In the genomic region with DNA sequence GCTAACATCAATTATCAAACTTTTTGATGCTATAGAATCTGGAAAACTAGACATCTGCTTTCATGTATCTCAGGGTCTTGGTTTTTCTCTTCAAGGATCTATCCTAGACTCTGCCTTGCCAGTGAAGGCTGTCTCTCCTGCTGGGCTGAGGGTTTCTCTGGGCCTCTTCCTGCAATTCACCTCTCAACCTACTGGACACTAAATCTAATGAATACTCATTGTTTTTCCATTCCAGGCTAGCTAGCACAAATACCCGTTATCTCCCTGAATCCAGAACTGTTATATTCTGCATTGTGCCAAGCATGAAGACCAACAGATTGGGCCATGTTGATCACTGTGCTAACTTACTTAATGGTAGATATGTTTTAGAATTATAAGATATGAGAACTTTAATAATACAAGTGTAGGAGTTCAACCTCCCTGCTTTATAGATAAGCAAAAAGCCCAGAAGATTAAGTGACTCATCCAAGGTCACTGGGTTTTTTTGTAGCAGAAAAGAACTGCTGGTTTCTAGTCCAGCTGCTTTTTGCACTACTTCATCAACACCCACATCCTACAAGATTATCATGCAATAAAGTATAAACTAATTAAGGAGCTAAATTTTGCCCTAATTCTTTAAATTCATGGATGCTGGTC, we compare ENCODE assay signal across 15 cellular contexts. TPM values are rescaled to one million over a fixed set of nuclear protein-coding genes. Genes with fewer than 3 reads are reported as not detected.
A peak's percentile ranks its signal among the peaks of the same experiment; 100 is the strongest.
DNase-seq lines count a peak whose midpoint lies in the region; ATAC-seq, FAIRE-seq and TF ChIP-seq lines count a peak whose summit lies in the region.
"Had no signal": no experiment of that assay in that cellular context is flagged by ENCODE, and none has a peak within 500 bp of the region (broad histone marks: within the 10 kb centered on the region; RNA-seq: fewer than 3 reads in every experiment).

No MANE protein-coding gene starts in this region.

- H3K18ac ChIP-seq in mesenchymal stem cell (ENCODE audit: low read depth in 1 of 2, low read length in 2 of 2): no peak overlapping the region

- CTCF ChIA-PET in GM12878 (lab: Yijun Ruan, JAX): interaction anchor here (0.6 to 4.6 kb wide), 7 partner anchors 9 to 98 kb away, joined by 3 to 37 read pairs (median 8); no protein-coding TSS in a partner anchor

- RAD21 ChIA-PET in GM12878 (lab: Charles Lee; ENCODE audit: unreplicated experiment): interaction anchor here (2.6 kb wide), 2 partner anchors 14 to 49 kb away, joined by 10 to 11 read pairs; no protein-coding TSS in a partner anchor

- peaks cover 25 to 51% (median 43%) of the 10 kb centered on the region in 4 donors for H3K4me1 Mint-ChIP-seq in CD4-positive, CD25-positive, alpha-beta regulatory T cell
- H3K4me1 Mint-ChIP-seq in HFFc6 (ENCODE audit: low read depth): peaks cover 18% of the 10 kb centered on the region

- H3K4ac ChIP-seq in mesenchymal stem cell (ENCODE audit: low read depth in 1 of 2, low read length in 2 of 2): no peak overlapping the region

- SMC1A ChIA-PET in GM12878 (lab: Charles Lee; ENCODE audit: uncharacterized antibody, unreplicated experiment): interaction anchor here (0.8 to 3.2 kb wide), 4 partner anchors 15 to 99 kb away, joined by 3 to 18 read pairs (median 3); no protein-coding TSS in a partner anchor

- no peaks in the 10 kb centered on the region for H3K27me3 Mint-ChIP-seq in CD4-positive, CD25-positive, alpha-beta regulatory T cell
- H3K27me3 Mint-ChIP-seq in HFFc6 (ENCODE audit: insufficient read depth): peaks cover 2% of the 10 kb centered on the region; the same call in 1 of the 2 replicates

- H3K36me3 Mint-ChIP-seq in CD4-positive, CD25-positive, alpha-beta regulatory T cell: peaks cover 8% of the 10 kb centered on the region
- peaks cover 6% of the 10 kb centered on the region for H3K36me3 Mint-ChIP-seq in HFFc6 (ENCODE audit: low read depth)

- no peak overlapping the region for H4K91ac ChIP-seq in mesenchymal stem cell (ENCODE audit: low read length)

- TF ChIP-seq POLR2A in GM12878 (IDR thresholded peaks at IDR 0.05; ENCODE audit: low read depth, low read length): no peak
- TF ChIP-seq POLR2A in stomach (IDR thresholded peaks at IDR 0.05): no peak

- TF ChIP-seq CTCF in HFFc6 (IDR thresholded peaks at IDR 0.05): no peak
- no peak for TF ChIP-seq CTCF in GM12878 (IDR thresholded peaks at IDR 0.05 in 2 of 3, conservative IDR thresholded peaks at IDR 0.05 in 1 of 3; ENCODE audit: control insufficient read depth in 2 of 3, extremely low read depth in 1 of 3, insufficient read depth in 1 of 3, low read depth in 3 of 3, low read length in 3 of 3)
- TF ChIP-seq CTCF in stomach (IDR thresholded peaks at IDR 0.05): no peak

- POLR2A ChIA-PET in GM12878 (lab: Charles Lee): interaction anchor here (1.2 to 1.9 kb wide), 3 partner anchors 14 to 95 kb away, joined by 3 to 5 read pairs (median 4); no protein-coding TSS in a partner anchor

- H2BK120ac ChIP-seq in mesenchymal stem cell (ENCODE audit: low read depth, low read length): no peak overlapping the region

- peak overlapping the region; percentile 53 for H3K27ac ChIP-seq in CD4-positive, CD25-positive, alpha-beta regulatory T cell (ENCODE audit: insufficient read depth, low read length, poor library complexity, severe bottlenecking)
- H3K27ac ChIP-seq in GM12878 (ENCODE audit: control insufficient read depth, insufficient read depth): no peak overlapping the region
- no peak overlapping the region for H3K27ac ChIP-seq in mesenchymal stem cell (ENCODE audit: low read length, poor library complexity, severe bottlenecking)
- H3K27ac ChIP-seq in stomach: no peak overlapping the region
- H3K27ac ChIP-seq: foreskin keratinocyte, lower lobe of right lung had no signal

- H4K8ac ChIP-seq in mesenchymal stem cell (ENCODE audit: low read length): no peak overlapping the region

- no peaks in the 10 kb centered on the region for H3K36me3 ChIP-seq in CD4-positive, CD25-positive, alpha-beta regulatory T cell (ENCODE audit: control insufficient read depth, insufficient read depth, low read length)
- H3K36me3 ChIP-seq in GM12878 (ENCODE audit: control insufficient read depth in 2 of 2, insufficient read depth in 2 of 2, low read length in 1 of 2): peaks cover 0 to 8% of the 10 kb centered on the region in 2 experiments; a peak in 2 of 4 replicates
- peaks cover 3 to 5% of the 10 kb centered on the region in 2 experiments for H3K36me3 ChIP-seq in mesenchymal stem cell (ENCODE audit: control insufficient read depth in 1 of 2, insufficient read depth in 2 of 2, low read depth in 1 of 2, low read length in 2 of 2)
- H3K36me3 ChIP-seq in stomach: peaks cover 0 to 7% (median 6%) of the 10 kb centered on the region in 4 donors
- H3K36me3 ChIP-seq: lower lobe of right lung had no signal

- H4K20me1 ChIP-seq in GM12878 (ENCODE audit: control insufficient read depth, insufficient read depth): no peaks in the 10 kb centered on the region

- H3K9ac ChIP-seq in GM12878 (ENCODE audit: control insufficient read depth, insufficient read depth, low read length) (no peak overlapping the region), mesenchymal stem cell (ENCODE audit: low read length) (no peak overlapping the region)

- H3K14ac ChIP-seq in mesenchymal stem cell (ENCODE audit: low read length in 2 of 2): peak overlapping the region in 1 of 2 experiments; percentile 41

- WGBS in GM12878 (ENCODE audit: insufficient coverage, insufficient replicate concordance, low lambda C conversion rate, missing lambda C conversion rate): 96% methylated on average over 1 of the region's 1 CpG
- 67% methylated on average over 1 of the region's 1 CpG for WGBS in mesenchymal stem cell
- 49 to 74% (median 54%) methylated on average over 1 of the region's 1 CpG for WGBS in stomach, 5 donors

- in situ Hi-C loops in GM12878 (cut with MboI): no loop called here

- H2AFZ ChIP-seq in GM12878 (ENCODE audit: control insufficient read depth, low read depth, low read length): no peak overlapping the region
- H2AFZ ChIP-seq in mesenchymal stem cell (ENCODE audit: low read depth, low read length): no peak overlapping the region

- FAIRE-seq in GM12878 (lab: Jason Lieb, UNC): no peak

- no peak overlapping the region for H3K4me3 ChIP-seq in CD4-positive, CD25-positive, alpha-beta regulatory T cell (ENCODE audit: low read depth, low read length)
- H3K4me3 ChIP-seq in GM12878 (no peak overlapping the region), mesenchymal stem cell (ENCODE audit: insufficient read depth in 1 of 2, low read depth in 1 of 2, low read length in 2 of 2) (no peak overlapping the region), stomach (no peak overlapping the region)
- H3K4me3 ChIP-seq: lower lobe of right lung had no signal

- H3K9me3 Mint-ChIP-seq in CD4-positive, CD25-positive, alpha-beta regulatory T cell: no peaks in the 10 kb centered on the region
- H3K9me3 Mint-ChIP-seq in HFFc6: no peaks in the 10 kb centered on the region

- no peak overlapping the region for H2AK5ac ChIP-seq in mesenchymal stem cell (ENCODE audit: low read length, severe bottlenecking)

- intact Hi-C loops in GM12878 (cut with micrococcal nuclease; ENCODE audit: unreplicated experiment) (loop anchor here (10.0 kb wide), 1 partner anchor 202 kb away; a partner anchor contains a TSS), stomach (cut with DNase I; ENCODE audit: low total_unique reads) (no loop called here)

- no peaks in the 10 kb centered on the region for H3K27me3 ChIP-seq in CD4-positive, CD25-positive, alpha-beta regulatory T cell (ENCODE audit: control insufficient read depth, insufficient read depth, low read length)
- H3K27me3 ChIP-seq in GM12878 (replicated peaks in 1 of 2; ENCODE audit: control insufficient read depth in 2 of 2, insufficient read depth in 2 of 2, low read length in 1 of 2) (no peaks in the 10 kb centered on the region), mesenchymal stem cell (ENCODE audit: control insufficient read depth in 1 of 2, insufficient read depth in 1 of 2, low read length in 2 of 2) (no peaks in the 10 kb centered on the region), stomach (no peaks in the 10 kb centered on the region)
- H3K27me3 ChIP-seq: foreskin keratinocyte had no signal

- H3K4me1 ChIP-seq in CD4-positive, CD25-positive, alpha-beta regulatory T cell (ENCODE audit: control insufficient read depth, insufficient read depth, low read length, poor library complexity, severe bottlenecking): peaks cover 24% of the 10 kb centered on the region
- H3K4me1 ChIP-seq in GM12878 (ENCODE audit: control insufficient read depth, insufficient read depth, low read length): peaks cover 14% of the 10 kb centered on the region
- H3K4me1 ChIP-seq in mesenchymal stem cell (ENCODE audit: control insufficient read depth, insufficient read depth, low read depth, low read length): no peaks in the 10 kb centered on the region
- H3K4me1 ChIP-seq in stomach: peaks cover 0 to 35% (median 15%) of the 10 kb centered on the region in 4 donors
- H3K4me1 ChIP-seq: foreskin keratinocyte had no signal

- TF ChIP-seq EP300 in GM12878 (IDR thresholded peaks at IDR 0.05; ENCODE audit: borderline replicate concordance in 1 of 2, control insufficient read depth in 1 of 2, low read depth in 2 of 2, low read length in 2 of 2) (no peak), stomach (IDR thresholded peaks at IDR 0.05) (no peak)

- H3K23ac ChIP-seq in mesenchymal stem cell (ENCODE audit: low read length in 2 of 2): no peak overlapping the region

- no peaks in the 10 kb centered on the region for H3K9me3 ChIP-seq in CD4-positive, CD25-positive, alpha-beta regulatory T cell (ENCODE audit: control insufficient read depth in 2 of 2, low read length in 2 of 2)
- no peaks in the 10 kb centered on the region for H3K9me3 ChIP-seq in GM12878 (replicated peaks; ENCODE audit: control insufficient read depth, insufficient read depth, low read length)
- H3K9me3 ChIP-seq in mesenchymal stem cell (ENCODE audit: control insufficient read depth, low read length): no peaks in the 10 kb centered on the region
- H3K9me3 ChIP-seq in stomach: no peaks in the 10 kb centered on the region
- H3K9me3 ChIP-seq: lower lobe of right lung had no signal

- no peak for DNase-seq in CD4-positive, CD25-positive, alpha-beta regulatory T cell
- no peak for DNase-seq in HFFc6
- DNase-seq in GM12878 (ENCODE audit: low read depth, low spot score): no peak
- DNase-seq in mesenchymal stem cell: peak; percentile 37
- DNase-seq in NCI-H1048 (lab: John Stamatoyannopoulos, UW): no peak
- DNase-seq in DMS114 treated with DMSO at 0.1 percent for 48 hours (lab: John Stamatoyannopoulos, UW; ENCODE audit: unreplicated experiment): no peak
- no peak for DNase-seq in stomach
- DNase-seq: DMS79 treated with DMSO at 0.1 percent for 48 hours; foreskin keratinocyte; KBM-7; lower lobe of right lung; stimulated activated CD4-positive, alpha-beta T cell treated with anti-CD3 and anti-CD28 coated beads, Interleukin-4, amount 100 ng/mL, for 4 hours had no signal

- no peak overlapping the region for H2BK5ac ChIP-seq in mesenchymal stem cell (ENCODE audit: low read depth, low read length, poor library complexity, severe bottlenecking)

- no peak overlapping the region for H2BK12ac ChIP-seq in mesenchymal stem cell (ENCODE audit: low read length in 2 of 2)

- H2BK15ac ChIP-seq in mesenchymal stem cell (ENCODE audit: low read depth, poor library complexity, severe bottlenecking): no peak overlapping the region

- H3K79me1 ChIP-seq in mesenchymal stem cell (replicated peaks; ENCODE audit: low read length, poor library complexity, severe bottlenecking): peaks cover 21% of the 10 kb centered on the region

- H3K4me3 Mint-ChIP-seq in CD4-positive, CD25-positive, alpha-beta regulatory T cell: no peak overlapping the region
- no peak overlapping the region for H3K4me3 Mint-ChIP-seq in HFFc6

- no peak for ATAC-seq in CD4-positive, CD25-positive, alpha-beta regulatory T cell (ENCODE audit: low read depth in 2 of 2)
- ATAC-seq in GM12878: no peak
- no peak for ATAC-seq in GM21786 (IDR thresholded peaks at IDR 0.05; ENCODE audit: unreplicated experiment)
- ATAC-seq: foreskin keratinocyte, lower lobe of right lung, sciatic nerve, SK-N-SH treated with all-trans-retinoic acid at 6 μM for 48 hours had no signal

- H3K27ac Mint-ChIP-seq in CD4-positive, CD25-positive, alpha-beta regulatory T cell: peak overlapping the region; percentile 59 to 88 (median 83)
- 0 out of 2 replicates have a peak overlapping the region, but pooled peaks have one; percentile 3 for H3K27ac Mint-ChIP-seq in HFFc6

- H3K79me2 ChIP-seq in GM12878 (ENCODE audit: control insufficient read depth, insufficient read depth, low read length): peaks cover 16% of the 10 kb centered on the region

- BruUV-seq in GM12878 (replicated peaks; lab: Mats Ljungman, UMichigan): TSS peak; percentile 14

- no peak overlapping the region for H3K4me2 ChIP-seq in GM12878 (ENCODE audit: control insufficient read depth, insufficient read depth)
- no peak overlapping the region for H3K4me2 ChIP-seq in mesenchymal stem cell (ENCODE audit: low read length, poor library complexity, severe bottlenecking)

- no peak for TF ChIP-seq RAD21 in GM12878 (IDR thresholded peaks at IDR 0.05; ENCODE audit: insufficient read depth, low read depth, low read length)

RNA-seq across cellular contexts. Expression of a gene that starts 56.5 kb away (rescaled TPM):
- total RNA-seq in CD4-positive, CD25-positive, alpha-beta regulatory T cell: 103 TPM
- polyA plus RNA-seq in CD4-positive, CD25-positive, alpha-beta regulatory T cell: 10 to 100 TPM; 16.0 to 22.8 (median 19.2) TPM
- total RNA-seq in HFFc6 (2021; fragmentation: NEBNext Ultra II Directional; extraction: Animal tissue kit (Norgen Biotek cat#: 25700)): 10 to 100 TPM; 14.5 to 18.8 (median 17.5) TPM
- total RNA-seq in GM12878 (2013; cell fraction: nucleolus; rRNA removed): 36.3 and 41.7 TPM in 2 replicates
- 10.4 and 13.3 TPM in 2 replicates for total RNA-seq in GM12878 (2014; rRNA removed)
- 16.4 and 16.7 TPM in 2 replicates for total RNA-seq in GM12878 (2014; rRNA removed; fragmentation: Illumina TruSeq; extraction: Trizol)
- 31.3 and 34.7 TPM in 2 replicates for total RNA-seq in GM12878 (2021)
- polyA plus RNA-seq in GM12878 (2011; ENCODE audit: low read depth): 10.2 TPM
- 24.7 and 32.0 TPM in 2 replicates for polyA plus RNA-seq in GM12878 (2011; rRNA removed)
- polyA plus RNA-seq in GM12878 (2011; cell fraction: cytosol; rRNA removed): 27.9 and 28.9 TPM in 2 replicates
- polyA plus RNA-seq in GM12878 (2011; cell fraction: nucleus; rRNA removed): 25.6 and 30.9 TPM in 2 replicates
- 14.4 and 16.1 TPM in 2 replicates for polyA plus RNA-seq in GM12878 (2012)
- 24.0 and 29.1 TPM in 2 replicates for polyA plus RNA-seq in GM12878 (2014; fragmentation: Illumina TruSeq; extraction: Trizol)
- 1 to 10 TPM; 5.1 to 7.3 TPM for polyA plus RNA-seq in GM12878 (2014; fragmentation: Nextera tagmentation; extraction: Ambion mirVana)
- 13.7 and 15.6 TPM in 2 replicates for polyA plus RNA-seq in GM12878 (2014; rRNA removed)
- 10 to 100 TPM; 11.4 to 11.7 TPM for polyA plus RNA-seq in GM12878 (2016; fragmentation: Nextera tagmentation; extraction: Ambion mirVana)
- polyA minus RNA-seq in GM12878 (2011; rRNA and poly(A)+ RNA removed): 58.2 and 99.3 TPM in 2 replicates
- polyA minus RNA-seq in GM12878 (2011; cell fraction: cytosol; rRNA and poly(A)+ RNA removed): 15.2 and 16.6 TPM in 2 replicates
- 15.1 and 29.4 TPM in 2 replicates for polyA minus RNA-seq in GM12878 (2011; cell fraction: nucleus; rRNA and poly(A)+ RNA removed)
- polyA plus RNA-seq in mesenchymal stem cell (2013, experiment 1 of 2): 15.0 TPM
- polyA plus RNA-seq in mesenchymal stem cell (2013, experiment 2 of 2): 14.1 TPM
- total RNA-seq in stomach: 10 to 100 TPM; 15.2 to 33.2 (median 22.9) TPM
- polyA plus RNA-seq in stomach: 10 to 100 TPM in 1 of 3 donors, 1 to 10 TPM in 2; 7.3 to 10.4 (median 8.0) TPM
